ENCODE assay signal across 14 cellular contexts in the genomic region with DNA sequence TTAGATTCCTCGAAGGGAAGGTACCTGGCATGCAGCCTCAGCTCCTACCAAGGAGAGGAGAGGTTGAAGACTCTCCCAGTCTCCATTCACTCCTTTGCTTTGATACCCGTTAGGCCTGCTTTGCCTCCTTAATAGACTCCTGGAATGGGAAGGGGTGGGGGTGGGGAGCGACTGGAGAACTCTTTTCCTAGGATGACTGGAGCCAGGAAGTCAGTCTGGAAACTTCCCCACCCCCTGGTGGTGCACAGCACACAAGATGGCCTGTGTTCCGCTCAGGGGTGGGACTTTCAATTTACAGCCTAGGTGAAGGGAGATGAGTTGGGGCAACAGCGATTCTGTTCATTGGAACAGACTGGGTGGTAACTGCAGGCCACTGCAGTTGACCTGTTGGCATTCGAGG. TPM values are rescaled to one million over a fixed set of nuclear protein-coding genes. Genes with fewer than 3 reads are reported as not detected.
DNase-seq lines count a peak whose midpoint lies in the region; ATAC-seq lines count a peak whose summit lies in the region.
"Had no signal": no experiment of that assay in that cellular context is flagged by ENCODE, and none has a peak within 500 bp of the region (broad histone marks: within the 10 kb centered on the region; RNA-seq: fewer than 3 reads in every experiment).

No MANE protein-coding gene starts in this region.

- in situ Hi-C loops in GM23248 (cut with MboI) (no loop called here), SK-MEL-5 (cut with HindIII; ENCODE audit: low pct_unique_long_range_greater_than_20kb, low sequenced_read_pairs) (no loop called here)

- H3K36me3 ChIP-seq in ACC112 (ENCODE audit: insufficient read depth, low read length) (0 out of 2 replicates have a peak, but pooled peaks cover 3% of the 10 kb centered on the region), GM23248 (ENCODE audit: low read depth) (peaks cover 8% of the 10 kb centered on the region; the same call in 1 of the 2 replicates), iPS DF 6.9 (ENCODE audit: control insufficient read depth, insufficient read depth, low read length) (peaks cover 12% of the 10 kb centered on the region; the same call in 1 of the 2 replicates)

- H3K9me3 ChIP-seq in GM23248 (ENCODE audit: low read depth): no peaks in the 10 kb centered on the region
- no peaks in the 10 kb centered on the region for H3K9me3 ChIP-seq in iPS DF 6.9 (ENCODE audit: control insufficient read depth, insufficient read depth, low read length)
- H3K9me3 ChIP-seq: thoracic aorta had no signal

- H3F3A ChIP-seq in GM23248 (ENCODE audit: insufficient read depth): peaks cover 37% of the 10 kb centered on the region

- H4K20me1 ChIP-seq in GM23248 (ENCODE audit: insufficient read depth): no peaks in the 10 kb centered on the region

- H3K4me1 ChIP-seq in ACC112 (ENCODE audit: control insufficient read depth, insufficient read depth, low read length, unreplicated experiment) (peaks cover 21% of the 10 kb centered on the region), GM23248 (ENCODE audit: insufficient read depth) (peaks cover 23% of the 10 kb centered on the region), iPS DF 6.9 (ENCODE audit: control insufficient read depth, insufficient read depth, low read length) (peaks cover 2% of the 10 kb centered on the region; the same call in 1 of the 2 replicates)

- no peak overlapping the region for H3K4me2 ChIP-seq in GM23248 (ENCODE audit: unreplicated experiment)

- H2AFZ ChIP-seq in ACC112 (ENCODE audit: low read length, unreplicated experiment) (no peak overlapping the region), GM23248 (no peak overlapping the region)

- H3K9me2 ChIP-seq in GM23248 (ENCODE audit: insufficient read depth): no peaks in the 10 kb centered on the region

- H3K27me3 ChIP-seq in ACC112 (ENCODE audit: insufficient read depth, low read length) (no peaks in the 10 kb centered on the region), GM23248 (replicated peaks; ENCODE audit: insufficient read depth) (no peaks in the 10 kb centered on the region), iPS DF 6.9 (ENCODE audit: control insufficient read depth, insufficient read depth, low read length) (no peaks in the 10 kb centered on the region)

- H3K27ac ChIP-seq in ACC112 (ENCODE audit: low read depth, low read length) (peak overlapping the region; percentile 94; the same call in 1 of the 2 replicates), GM23248 (no peak overlapping the region), iPS DF 6.9 (ENCODE audit: low read length) (no peak overlapping the region)
- H3K27ac ChIP-seq: thoracic aorta had no signal

- WGBS in GM23248 (ENCODE audit: low coverage in 1 of 2, low lambda C conversion rate in 2 of 2, missing lambda C conversion rate in 2 of 2), 2 experiments: 96 to 98% methylated on average over 6 of the region's 6 CpGs
- no CpG with 5 or more reads among the region's 6 CpGs for WGBS in iPS DF 6.9 (ENCODE audit: insufficient coverage, insufficient read length)

- H3K79me2 ChIP-seq in ACC112 (ENCODE audit: control insufficient read depth, insufficient read depth, low read length, unreplicated experiment) (no peaks in the 10 kb centered on the region), GM23248 (ENCODE audit: insufficient read depth) (no peaks in the 10 kb centered on the region)

- no peak overlapping the region for H3K9ac ChIP-seq in GM23248

- H3K4me3 ChIP-seq in ACC112 (ENCODE audit: low read depth, low read length) (no peak overlapping the region), GM23248 (no peak overlapping the region), iPS DF 6.9 (ENCODE audit: low read length) (no peak overlapping the region)
- H3K4me3 ChIP-seq: thoracic aorta had no signal

- ATAC-seq in GM18873 (IDR thresholded peaks at IDR 0.05; ENCODE audit: low FRiP score, unreplicated experiment): no peak
- ATAC-seq: activated CD4-positive, CD25-positive, alpha-beta regulatory T cell treated with anti-CD3 and anti-CD28 coated beads, Interleukin-2, amount 50 U/mL, for 24 hours had no signal

- DNase-seq in GM23248 (peak; percentile 15), SK-MEL-5 (ENCODE audit: low read depth, low spot score) (peak; percentile 73), iPS DF 6.9 (ENCODE audit: low read depth, low spot score) (peak; percentile 39), NCI-H748 treated with DMSO at 0.1 percent for 48 hours (lab: John Stamatoyannopoulos, UW) (no peak), OCI-M2 (lab: John Stamatoyannopoulos, UW; ENCODE audit: unreplicated experiment) (no peak), NCI-H446 (lab: John Stamatoyannopoulos, UW) (no peak)
- DNase-seq: DMS153, nucleus accumbens, OCI-M1 had no signal

RNA-seq across cellular contexts. Expression of a gene that starts 21.4 kb away (rescaled TPM):
- 0.22 and 1.0 TPM in 2 replicates for total RNA-seq in GM23248 (2014; rRNA removed; shearing (Covaris generic))
- 0.08 TPM in 1 of 2 replicates, not detected in the other for polyA plus RNA-seq in GM23248 (2016; fragmentation: Nextera tagmentation; extraction: Ambion mirVana)
- 0.24 TPM in 1 of 2 replicates, not detected in the other for total RNA-seq in SK-MEL-5 (2014; rRNA removed; shearing (Covaris generic))
- polyA plus RNA-seq in SK-MEL-5 (2015; cell fraction: cytosol; rRNA removed): 0.21 TPM in 1 of 2 replicates, not detected in the other
- 1.8 and 2.7 TPM in 2 replicates for polyA plus RNA-seq in SK-MEL-5 (2015; cell fraction: nucleus; rRNA removed)
- total RNA-seq: endothelial cell of umbilical vein had no signal

RNA-seq across cellular contexts. Expression of a gene that starts 34.5 kb away (rescaled TPM):
- total RNA-seq in GM23248 (2014; rRNA removed; shearing (Covaris generic)): 127 and 162 TPM in 2 replicates
- 190 and 195 TPM in 2 replicates for polyA plus RNA-seq in GM23248 (2016; fragmentation: Nextera tagmentation; extraction: Ambion mirVana)
- total RNA-seq in SK-MEL-5 (2014; rRNA removed; shearing (Covaris generic)): 143 and 164 TPM in 2 replicates
- 149 and 172 TPM in 2 replicates for polyA plus RNA-seq in SK-MEL-5 (2015; cell fraction: cytosol; rRNA removed)
- polyA plus RNA-seq in SK-MEL-5 (2015; cell fraction: nucleus; rRNA removed): 129 and 169 TPM in 2 replicates

RNA-seq across cellular contexts. Expression of a gene that starts 56.7 kb away (rescaled TPM):
- not detected in 2 replicates for total RNA-seq in GM23248 (2014; rRNA removed; shearing (Covaris generic))
- polyA plus RNA-seq in GM23248 (2016; fragmentation: Nextera tagmentation; extraction: Ambion mirVana): not detected in 2 replicates
- total RNA-seq in SK-MEL-5 (2014; rRNA removed; shearing (Covaris generic)): not detected in 2 replicates
- not detected in 2 replicates for polyA plus RNA-seq in SK-MEL-5 (2015; cell fraction: cytosol; rRNA removed)
- not detected in 2 replicates for polyA plus RNA-seq in SK-MEL-5 (2015; cell fraction: nucleus; rRNA removed)
- total RNA-seq: endothelial cell of umbilical vein, thoracic aorta had no signal
- polyA plus RNA-seq: endothelial cell of umbilical vein had no signal

Comparison
In these comparisons a context has a peak if more than half of its experiments do, and no peak if none do; other contexts are left out.
1. DNase-seq: peak in GM23248 (single experiment), SK-MEL-5 (single experiment) and iPS DF 6.9 (single experiment); none in NCI-H748 treated with DMSO at 0.1 percent for 48 hours (single experiment), OCI-M2 (single experiment) and NCI-H446 (0 of 2).